ENCODE assay signal across 9 cellular contexts in the genomic region with DNA sequence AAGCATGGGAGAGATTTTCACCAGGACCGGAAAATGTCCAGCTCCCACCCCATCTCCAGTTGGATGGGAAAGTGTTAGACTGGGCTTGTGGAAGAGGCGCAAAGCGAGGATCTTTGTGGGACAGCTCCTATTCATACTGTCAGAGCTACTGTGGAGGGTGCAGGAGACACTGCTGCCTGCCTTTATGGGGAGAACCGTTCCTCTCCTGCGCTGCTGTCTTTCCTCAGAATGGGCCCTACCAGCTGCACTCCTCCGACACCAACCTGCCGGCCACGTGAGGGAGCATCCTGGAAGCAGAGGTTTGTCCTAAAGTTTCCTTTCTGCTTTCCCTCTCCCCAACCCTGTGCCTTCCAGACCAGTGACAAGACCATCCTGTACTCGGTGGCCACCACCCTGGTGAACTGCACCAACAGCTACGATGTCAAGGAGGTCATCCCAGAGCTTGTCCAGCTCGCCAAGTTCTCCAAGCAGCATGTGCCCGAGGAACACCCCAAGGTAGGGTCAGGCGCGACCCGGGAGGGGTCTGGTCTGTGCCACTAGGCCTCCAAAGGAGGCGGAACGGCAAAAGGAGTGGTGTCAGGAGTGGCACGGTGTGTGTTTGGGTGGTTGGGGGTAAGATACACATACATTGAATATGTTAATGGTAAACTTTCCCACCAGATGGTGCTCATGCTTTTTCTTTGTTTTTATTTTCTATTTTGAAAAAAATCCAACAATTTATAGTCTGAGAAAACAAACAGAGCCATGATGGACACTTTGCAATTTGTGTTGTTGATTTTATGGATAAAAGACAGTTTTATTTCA. TPM values are rescaled to one million over a fixed set of nuclear protein-coding genes. Genes with fewer than 3 reads are reported as not detected.
DNase-seq lines count a peak whose midpoint lies in the region; FAIRE-seq and TF ChIP-seq lines count a peak whose summit lies in the region.
"Had no signal": no experiment of that assay in that cellular context is flagged by ENCODE, and none has a peak within 500 bp of the region (broad histone marks: within the 10 kb centered on the region; RNA-seq: fewer than 3 reads in every experiment).

No MANE protein-coding gene starts in this region.

- H2AFZ ChIP-seq in astrocyte (ENCODE audit: low read depth, low read length) = peak overlapping the region; percentile 5

- peak overlapping the region; percentile 25 for H3K56ac ChIP-seq in mesendoderm (ENCODE audit: low read length)

- intact Hi-C loops in stomach (cut with DNase I; ENCODE audit: low total_unique reads) (loop anchor here (5.0 kb wide), 1 partner anchor 361 kb away; no protein-coding TSS in a partner anchor), Caco-2 (cut with micrococcal nuclease; ENCODE audit: unreplicated experiment) (loop anchor here (1.0 kb wide), 1 partner anchor 362 kb away; no protein-coding TSS in a partner anchor)

- no TSS peak for BruUV-seq in Caco-2 (replicated peaks; lab: Mats Ljungman, UMichigan)

- H4K8ac ChIP-seq in mesendoderm (ENCODE audit: low read depth, low read length) = no peak overlapping the region

- CTCF ChIA-PET in Caco-2 (lab: Charles Lee) = interaction anchor here (0.7 to 0.9 kb wide), 2 partner anchors 362 to 368 kb away, joined by 3 to 6 read pairs; no protein-coding TSS in a partner anchor

- H3K36me3 ChIP-seq in astrocyte (ENCODE audit: insufficient read depth, low read length) (no peaks in the 10 kb centered on the region), mesendoderm (ENCODE audit: control insufficient read depth, insufficient read depth, low read length) (no peaks in the 10 kb centered on the region), stomach (no peaks in the 10 kb centered on the region), Caco-2 (ENCODE audit: control insufficient read depth, insufficient read depth, low read length) (no peaks in the 10 kb centered on the region)

- no peak overlapping the region for H3K27ac Mint-ChIP-seq in astrocyte (ENCODE audit: unreplicated experiment)
- no peak overlapping the region for H3K27ac Mint-ChIP-seq in Caco-2 (ENCODE audit: unreplicated experiment)

- no peak overlapping the region for H2BK15ac ChIP-seq in mesendoderm (replicated peaks; ENCODE audit: low read depth)

- H3K18ac ChIP-seq in mesendoderm (ENCODE audit: low read length) = no peak overlapping the region

- peaks cover 20% of the 10 kb centered on the region for H3K27me3 Mint-ChIP-seq in astrocyte (ENCODE audit: low read depth, unreplicated experiment)
- H3K27me3 Mint-ChIP-seq in Caco-2 (ENCODE audit: insufficient read depth, unreplicated experiment) = peaks cover 3% of the 10 kb centered on the region

- POLR2A ChIA-PET in Caco-2 (lab: Charles Lee) = no interaction called here

- TF ChIP-seq POLR2A in stomach (IDR thresholded peaks at IDR 0.05) = no peak

- no peaks in the 10 kb centered on the region for H4K20me1 ChIP-seq in astrocyte (ENCODE audit: insufficient read depth, low read length)

- no peak overlapping the region for H3K23ac ChIP-seq in mesendoderm (ENCODE audit: low read length)

- no peaks in the 10 kb centered on the region for H3K4me1 ChIP-seq in astrocyte (ENCODE audit: insufficient read depth, low read length)
- H3K4me1 ChIP-seq in mesendoderm (ENCODE audit: control insufficient read depth, low read depth, low read length) = no peaks in the 10 kb centered on the region
- H3K4me1 ChIP-seq in stomach = no peaks in the 10 kb centered on the region
- H3K4me1 ChIP-seq in Caco-2 = 0 out of 2 replicates have a peak, but pooled peaks cover 7% of the 10 kb centered on the region

- H3K79me2 ChIP-seq in astrocyte (ENCODE audit: insufficient read depth, low read length) (no peaks in the 10 kb centered on the region), mesendoderm (ENCODE audit: control insufficient read depth, insufficient read depth, low read length) (no peaks in the 10 kb centered on the region)

- WGBS in mesendoderm (ENCODE audit: extremely low coverage, insufficient coverage, low lambda C conversion rate) = no CpG with 5 or more reads among the region's 18 CpGs
- 60 to 71% (median 68%) methylated on average over 18 of the region's 18 CpGs for WGBS in stomach, 5 donors

- H3K4me3 Mint-ChIP-seq in astrocyte (ENCODE audit: unreplicated experiment) (no peak overlapping the region), Caco-2 (ENCODE audit: unreplicated experiment) (no peak overlapping the region)

- H3K36me3 Mint-ChIP-seq in astrocyte (ENCODE audit: low read depth, unreplicated experiment) (no peaks in the 10 kb centered on the region), Caco-2 (ENCODE audit: insufficient read depth, unreplicated experiment) (no peaks in the 10 kb centered on the region)

- no peak overlapping the region for H4K5ac ChIP-seq in mesendoderm (ENCODE audit: low read length)

- H3K27ac ChIP-seq in astrocyte (ENCODE audit: low read depth, low read length) (no peak overlapping the region), mesendoderm (ENCODE audit: low read depth, low read length) (no peak overlapping the region), stomach (no peak overlapping the region)

- H3K9ac ChIP-seq in astrocyte (ENCODE audit: low read length) (no peak overlapping the region), mesendoderm (ENCODE audit: low read length) (no peak overlapping the region)

- H3K4ac ChIP-seq in mesendoderm (ENCODE audit: low read depth, low read length) = no peak overlapping the region

- in situ Hi-C loops in Caki2 (cut with HindIII; ENCODE audit: low pct_unique_long_range_greater_than_20kb, low sequenced_read_pairs) = no loop called here

- H3K4me2 ChIP-seq in astrocyte (ENCODE audit: low read length) (no peak overlapping the region), mesendoderm (ENCODE audit: low read length) (no peak overlapping the region)

- H3K27me3 ChIP-seq in astrocyte (ENCODE audit: insufficient read depth, low read length) = peaks cover 2% of the 10 kb centered on the region
- no peaks in the 10 kb centered on the region for H3K27me3 ChIP-seq in mesendoderm (ENCODE audit: insufficient read depth, low read length, poor library complexity)
- H3K27me3 ChIP-seq in stomach = peaks cover 0 to 11% (median 0%) of the 10 kb centered on the region in 3 donors
- no peaks in the 10 kb centered on the region; the same call in 1 of the 2 replicates for H3K27me3 ChIP-seq in Caco-2 (replicated peaks; ENCODE audit: control insufficient read depth, insufficient read depth, low read length)

- DNase-seq in Caki2 (ENCODE audit: low read depth) (peak; percentile 29), LNCaP clone FGC (ENCODE audit: low read depth) (peak; percentile 13), astrocyte (ENCODE audit: low read depth) (no peak), mesendoderm (no peak), stomach (no peak), OCI-M2 (lab: John Stamatoyannopoulos, UW; ENCODE audit: unreplicated experiment) (no peak), NCI-H1694 (lab: John Stamatoyannopoulos, UW) (no peak), Caco-2 (no peak)

- H2BK120ac ChIP-seq in mesendoderm (ENCODE audit: low read depth, low read length) = no peak overlapping the region

- H2AK5ac ChIP-seq in mesendoderm (ENCODE audit: low read length) = no peak overlapping the region

- H2BK5ac ChIP-seq in mesendoderm (ENCODE audit: low read length) = no peak overlapping the region

- 0 out of 2 replicates have a peak, but pooled peaks have one; percentile 19 for TF ChIP-seq CTCF in LNCaP clone FGC (IDR thresholded peaks at IDR 0.05; ENCODE audit: control insufficient read depth, extremely low read depth, insufficient read depth)
- TF ChIP-seq CTCF in astrocyte (IDR thresholded peaks at IDR 0.05; ENCODE audit: insufficient read depth, low read depth, low read length) = peak; percentile 24
- TF ChIP-seq CTCF in stomach (IDR thresholded peaks at IDR 0.05) = peak in 3 of 7 experiments; percentile 2 to 43 (median 36)
- TF ChIP-seq CTCF in Caco-2 (IDR thresholded peaks at IDR 0.05; ENCODE audit: insufficient read depth in 1 of 2, low read depth in 1 of 2, low read length in 1 of 2, severe bottlenecking in 1 of 2, unreplicated experiment in 1 of 2) = no peak

- no peak overlapping the region for H3K4me3 ChIP-seq in LNCaP clone FGC (ENCODE audit: low read depth, low read length)
- no peak overlapping the region for H3K4me3 ChIP-seq in astrocyte (ENCODE audit: insufficient read depth, low read depth, low read length)
- no peak overlapping the region for H3K4me3 ChIP-seq in mesendoderm (ENCODE audit: low read length)
- H3K4me3 ChIP-seq in stomach = no peak overlapping the region
- H3K4me3 ChIP-seq in Caco-2 (ENCODE audit: low read depth, low read length) = no peak overlapping the region

- no peak for TF ChIP-seq EP300 in stomach (IDR thresholded peaks at IDR 0.05)

- no peaks in the 10 kb centered on the region for H3K9me3 Mint-ChIP-seq in astrocyte (ENCODE audit: unreplicated experiment)
- H3K9me3 Mint-ChIP-seq in Caco-2 (ENCODE audit: unreplicated experiment) = no peaks in the 10 kb centered on the region

- H3K9me3 ChIP-seq in astrocyte (ENCODE audit: insufficient read depth, low read depth, low read length) = no peaks in the 10 kb centered on the region
- no peaks in the 10 kb centered on the region for H3K9me3 ChIP-seq in stomach
- no peaks in the 10 kb centered on the region for H3K9me3 ChIP-seq in Caco-2

- no peak for FAIRE-seq in astrocyte (lab: Jason Lieb, UNC)
- FAIRE-seq: islet of Langerhans had no signal

- H3K4me1 Mint-ChIP-seq in astrocyte (ENCODE audit: low read depth, unreplicated experiment) (peaks cover 2% of the 10 kb centered on the region), Caco-2 (ENCODE audit: low read depth, unreplicated experiment) (peaks cover 3% of the 10 kb centered on the region)

- no peaks in the 10 kb centered on the region for H3K79me1 ChIP-seq in mesendoderm (ENCODE audit: low read length)

RNA-seq across cellular contexts. Expression of a gene that starts 23.0 kb away (rescaled TPM):
- not detected in 2 replicates for total RNA-seq in Caki2 (2014; rRNA removed; shearing (Covaris generic); ENCODE audit: low replicate concordance)
- not detected in 2 replicates for total RNA-seq in astrocyte
- not detected for polyA plus RNA-seq in mesendoderm (2013, experiment 1 of 2)
- polyA plus RNA-seq in mesendoderm (2013, experiment 2 of 2) = not detected
- not detected for total RNA-seq in stomach
- polyA plus RNA-seq in stomach = under 1 TPM in 1 of 3 donors, not detected in 2; 0.12 TPM
- total RNA-seq in Caco-2 (2022) = not detected in 2 replicates

RNA-seq across cellular contexts. Expression of a gene that starts 23.6 kb away (rescaled TPM):
- not detected in 2 replicates for total RNA-seq in Caki2 (2014; rRNA removed; shearing (Covaris generic); ENCODE audit: low replicate concordance)
- 0.05 TPM in 1 of 2 replicates, not detected in the other for total RNA-seq in astrocyte
- 0.06 TPM for polyA plus RNA-seq in mesendoderm (2013, experiment 1 of 2)
- polyA plus RNA-seq in mesendoderm (2013, experiment 2 of 2) = 0.08 TPM
- total RNA-seq in stomach = 1 to 10 TPM in 2 of 5 donors, under 1 TPM in 1, not detected in 2; 0.45 to 1.8 (median 1.5) TPM
- under 1 TPM; 0.05 to 0.15 (median 0.06) TPM for polyA plus RNA-seq in stomach
- not detected in 2 replicates for total RNA-seq in Caco-2 (2022)

RNA-seq across cellular contexts. Expression of a gene that starts 29.1 kb away (rescaled TPM):
- total RNA-seq in Caki2 (2014; rRNA removed; shearing (Covaris generic); ENCODE audit: low replicate concordance) = 39.3 and 53.6 TPM in 2 replicates
- total RNA-seq in astrocyte (18.1 and 19.8 TPM in 2 replicates), stomach (100 to 1,000 TPM in 1 of 5 donors, 10 to 100 TPM in 1, 1 to 10 TPM in 2, not detected in 1; 7.7 to 208 (median 19.2) TPM), Caco-2 (2022) (24.8 and 26.2 TPM in 2 replicates)
- 25.7 TPM for polyA plus RNA-seq in mesendoderm (2013, experiment 1 of 2)
- polyA plus RNA-seq in mesendoderm (2013, experiment 2 of 2) = 25.8 TPM
- 1 to 10 TPM; 6.2 to 9.2 (median 6.4) TPM for polyA plus RNA-seq in stomach

RNA-seq across cellular contexts. Expression of a gene that starts 49.8 kb away (rescaled TPM):
- total RNA-seq in Caki2 (2014; rRNA removed; shearing (Covaris generic); ENCODE audit: low replicate concordance) = not detected in 2 replicates
- total RNA-seq in astrocyte (not detected in 2 replicates), stomach (not detected), Caco-2 (2022) (not detected in 2 replicates)
- polyA plus RNA-seq in mesendoderm (2013, experiment 1 of 2) = 0.03 TPM
- not detected for polyA plus RNA-seq in mesendoderm (2013, experiment 2 of 2)
- polyA plus RNA-seq in stomach = not detected

RNA-seq across cellular contexts. Expression of a gene that starts 51.5 kb away (rescaled TPM):
- total RNA-seq in Caki2 (2014; rRNA removed; shearing (Covaris generic); ENCODE audit: low replicate concordance) = 3.6 and 23.7 TPM in 2 replicates
- total RNA-seq in astrocyte = 12.4 and 14.0 TPM in 2 replicates
- 7.3 TPM for polyA plus RNA-seq in mesendoderm (2013, experiment 1 of 2)
- polyA plus RNA-seq in mesendoderm (2013, experiment 2 of 2) = 7.3 TPM
- total RNA-seq in stomach = 10 to 100 TPM in 1 of 5 donors, 1 to 10 TPM in 4; 2.2 to 31.5 (median 3.5) TPM
- polyA plus RNA-seq in stomach = 1 to 10 TPM; 2.9 to 5.0 (median 3.1) TPM
- total RNA-seq in Caco-2 (2022) = 31.8 and 31.9 TPM in 2 replicates

Comparison
In these comparisons a context has a peak if more than half of its experiments do, and no peak if none do; other contexts are left out.
1. DNase-seq: peak in Caki2 (single experiment) and LNCaP clone FGC (single experiment); none in astrocyte (single experiment), mesendoderm (single experiment), stomach (single experiment), OCI-M2 (single experiment), NCI-H1694 (single experiment) and Caco-2 (0 of 2).
2. CTCF ChIP-seq: peak in LNCaP clone FGC (single experiment) and astrocyte (single experiment); none in Caco-2 (0 of 2).